In the genomic region with DNA sequence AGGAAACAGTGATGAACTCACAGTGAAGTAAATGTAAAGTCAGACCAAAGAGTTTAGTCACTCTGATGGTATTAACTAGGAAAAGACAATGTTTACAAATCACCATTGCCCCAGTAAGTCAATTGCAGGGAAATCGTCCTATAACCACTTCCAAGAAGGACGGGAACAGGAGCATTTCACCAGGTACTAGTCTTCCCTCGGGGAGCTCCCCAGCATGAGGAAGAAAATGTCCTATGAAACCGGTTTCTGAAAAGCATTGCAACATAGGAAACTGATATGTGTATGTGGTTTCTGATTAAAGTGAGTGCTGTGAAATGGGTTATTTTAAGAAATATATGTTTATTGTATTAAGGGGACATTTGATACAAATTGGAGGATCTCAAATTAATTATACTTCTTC, we compare ENCODE assay signal across 19 cellular contexts.
"Had no signal": no experiment of that assay in that cellular context is flagged by ENCODE, and none has a peak within 500 bp of the region (broad histone marks: within the 10 kb centered on the region; RNA-seq: fewer than 3 reads in every experiment).

No MANE protein-coding gene starts in this region.

- H3K4me1 ChIP-seq: thyroid gland, uterus had no signal

- ATAC-seq: left colon; mucosa of descending colon; naive thymus-derived CD8-positive, alpha-beta T cell; right cardiac atrium had no signal

- H3K4me3 Mint-ChIP-seq: naive thymus-derived CD8-positive, alpha-beta T cell had no signal

- H3K4me2 ChIP-seq: hepatocyte had no signal

- H3K4me1 Mint-ChIP-seq: naive thymus-derived CD8-positive, alpha-beta T cell had no signal

- H2AFZ ChIP-seq: hepatocyte had no signal

- H3K36me3 Mint-ChIP-seq: naive thymus-derived CD8-positive, alpha-beta T cell; type B pancreatic cell had no signal

- H3K27me3 ChIP-seq: ovary, thyroid gland, uterus had no signal

- H3K4me3 ChIP-seq: dorsolateral prefrontal cortex, hepatocyte, mucosa of descending colon, ovary, suprapubic skin, thyroid gland, uterus had no signal

- DNase-seq: cortex of kidney; dorsolateral prefrontal cortex; effector memory CD4-positive, alpha-beta T cell; foreskin melanocyte; head of caudate nucleus; left colon; mucosa of descending colon; naive thymus-derived CD8-positive, alpha-beta T cell; ovary; right cardiac atrium; small intestine; stimulated activated CD4-positive, alpha-beta T cell treated with anti-CD3 and anti-CD28 coated beads, Interleukin-2, amount 100 ng/mL, for 48 hours; stimulated activated naive CD4-positive, alpha-beta T cell treated with Interleukin-2 at 50 U/mL for 16 hours; thyroid gland; uterus had no signal

- H3K79me2 ChIP-seq: hepatocyte had no signal

- H3K36me3 ChIP-seq: ovary, suprapubic skin, thyroid gland, uterus had no signal

- H3K27ac Mint-ChIP-seq: naive thymus-derived CD8-positive, alpha-beta T cell; type B pancreatic cell had no signal

- H3K27ac ChIP-seq: dorsolateral prefrontal cortex, hepatocyte, ovary, suprapubic skin, thyroid gland, uterus had no signal

- H3K9me3 Mint-ChIP-seq: type B pancreatic cell had no signal

- H3K9me3 ChIP-seq: ovary, suprapubic skin, thyroid gland, uterus had no signal

- FAIRE-seq: endometrium, small intestine had no signal
